ENCODE assay signal across 1 cellular context in the genomic region with DNA sequence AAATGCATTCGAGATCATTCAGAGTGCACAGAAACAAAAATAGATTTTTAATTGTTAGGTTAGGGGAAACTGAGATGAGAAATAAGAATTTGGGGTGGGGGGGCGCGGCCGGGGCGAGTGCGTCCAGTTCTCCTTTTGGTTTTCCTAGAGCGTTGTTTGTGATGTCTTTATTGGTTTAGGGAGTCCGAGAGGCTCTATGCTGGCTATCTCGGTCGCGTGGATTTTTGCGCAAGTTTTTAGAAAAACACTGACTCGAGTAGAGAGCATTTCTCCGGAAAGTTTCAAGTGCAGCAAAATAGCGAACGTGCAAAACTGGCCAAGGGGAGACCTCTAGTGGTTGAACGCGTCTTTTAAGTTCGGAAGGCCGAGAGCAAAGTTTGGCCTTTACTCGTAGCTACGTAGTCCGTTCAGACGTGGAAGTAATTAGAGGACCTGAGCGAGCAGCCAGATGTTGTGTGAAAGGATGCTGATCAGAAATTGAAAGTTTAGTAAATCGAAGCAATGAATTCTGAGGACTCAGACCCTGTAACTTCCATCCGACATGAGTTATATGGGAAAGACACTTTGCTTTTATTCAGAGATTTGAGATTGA.
TF ChIP-seq lines count a peak whose summit lies in the region.

No MANE protein-coding gene starts in this region.

TF ChIP-seq in HepG2, 621 proteins besides CTCF, POLR2A, EP300 and RAD21 (continued from another document and continues in another):
- TF ChIP-seq FOSL2 (CRISPR knock-in tag; IDR thresholded peaks at IDR 0.05), result no peak
- no peak for TF ChIP-seq SP4 (CRISPR knock-in tag; IDR thresholded peaks at IDR 0.05)
- TF ChIP-seq ZNF121 (CRISPR knock-in tag; IDR thresholded peaks at IDR 0.05), result no peak
- 0 out of 2 replicates have a peak, but pooled peaks have one; percentile 6 for TF ChIP-seq CBX2 (IDR thresholded peaks at IDR 0.05; ENCODE audit: low read depth, low read length)
- no peak; the same call in 1 of the 2 replicates for TF ChIP-seq CBX2 (CRISPR knock-in tag; IDR thresholded peaks at IDR 0.05; ENCODE audit: low read depth)
- TF ChIP-seq, protein P1, sequence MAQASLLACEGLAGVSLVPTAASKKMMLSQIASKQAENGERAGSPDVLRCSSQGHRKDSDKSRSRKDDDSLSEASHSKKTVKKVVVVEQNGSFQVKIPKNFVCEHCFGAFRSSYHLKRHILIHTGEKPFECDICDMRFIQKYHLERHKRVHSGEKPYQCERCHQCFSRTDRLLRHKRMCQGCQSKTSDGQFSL (CRISPR knock-in tag; IDR thresholded peaks at IDR 0.05), result peak; percentile 79; the same call in 1 of the 2 replicates
- no peak for TF ChIP-seq KDM4B (CRISPR knock-in tag; IDR thresholded peaks at IDR 0.05)
- 0 out of 2 replicates have a peak, but pooled peaks have one; percentile 45 for TF ChIP-seq KMT2A (CRISPR knock-in tag; IDR thresholded peaks at IDR 0.05)
- no peak for TF ChIP-seq ZEB1 (IDR thresholded peaks at IDR 0.05; ENCODE audit: insufficient replicate concordance, low read depth)
- 0 out of 3 replicates have a peak, but pooled peaks have one; percentile 18 for TF ChIP-seq MXI1 (IDR thresholded peaks at IDR 0.05; ENCODE audit: borderline replicate concordance, low read depth, low read length)
- TF ChIP-seq, protein P2, sequence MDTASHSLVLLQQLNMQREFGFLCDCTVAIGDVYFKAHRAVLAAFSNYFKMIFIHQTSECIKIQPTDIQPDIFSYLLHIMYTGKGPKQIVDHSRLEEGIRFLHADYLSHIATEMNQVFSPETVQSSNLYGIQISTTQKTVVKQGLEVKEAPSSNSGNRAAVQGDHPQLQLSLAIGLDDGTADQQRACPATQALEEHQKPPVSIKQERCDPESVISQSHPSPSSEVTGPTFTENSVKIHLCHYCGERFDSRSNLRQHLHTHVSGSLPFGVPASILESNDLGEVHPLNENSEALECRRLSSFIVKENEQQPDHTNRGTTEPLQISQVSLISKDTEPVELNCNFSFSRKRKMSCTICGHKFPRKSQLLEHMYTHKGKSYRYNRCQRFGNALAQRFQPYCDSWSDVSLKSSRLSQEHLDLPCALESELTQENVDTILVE (CRISPR knock-in tag; IDR thresholded peaks at IDR 0.05), result no peak
- no peak for TF ChIP-seq CHCHD3 (CRISPR knock-in tag; IDR thresholded peaks at IDR 0.05)
- TF ChIP-seq BHLHE40 (IDR thresholded peaks at IDR 0.05; ENCODE audit: low read length), result peak; percentile 22
- TF ChIP-seq, protein P3, sequence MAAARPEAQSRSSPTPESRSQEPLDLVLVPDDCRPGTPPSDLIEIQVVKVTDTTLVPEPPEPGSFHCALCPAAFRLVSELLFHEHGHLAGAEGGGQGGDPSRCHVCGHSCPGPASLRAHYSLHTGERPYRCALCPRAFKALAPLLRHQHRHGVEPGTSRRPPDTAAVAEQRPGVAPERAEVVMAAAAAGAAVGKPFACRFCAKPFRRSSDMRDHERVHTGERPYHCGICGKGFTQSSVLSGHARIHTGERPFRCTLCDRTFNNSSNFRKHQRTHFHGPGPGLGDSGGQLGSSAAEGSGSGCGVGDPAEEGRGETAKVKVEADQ (CRISPR knock-in tag; IDR thresholded peaks at IDR 0.05; ENCODE audit: borderline replicate concordance), result no peak
- TF ChIP-seq ATF7 (IDR thresholded peaks at IDR 0.05), result no peak
- no peak for TF ChIP-seq ATF7 (CRISPR knock-in tag; IDR thresholded peaks at IDR 0.05)
- TF ChIP-seq GTF2F1 (IDR thresholded peaks at IDR 0.05; ENCODE audit: low read length), result no peak
- TF ChIP-seq SALL1 (CRISPR knock-in tag; IDR thresholded peaks at IDR 0.05), result peak; percentile 41; the same call in 1 of the 2 replicates
- no peak for TF ChIP-seq NFYC (CRISPR knock-in tag; IDR thresholded peaks at IDR 0.05)
- TF ChIP-seq, protein P4, sequence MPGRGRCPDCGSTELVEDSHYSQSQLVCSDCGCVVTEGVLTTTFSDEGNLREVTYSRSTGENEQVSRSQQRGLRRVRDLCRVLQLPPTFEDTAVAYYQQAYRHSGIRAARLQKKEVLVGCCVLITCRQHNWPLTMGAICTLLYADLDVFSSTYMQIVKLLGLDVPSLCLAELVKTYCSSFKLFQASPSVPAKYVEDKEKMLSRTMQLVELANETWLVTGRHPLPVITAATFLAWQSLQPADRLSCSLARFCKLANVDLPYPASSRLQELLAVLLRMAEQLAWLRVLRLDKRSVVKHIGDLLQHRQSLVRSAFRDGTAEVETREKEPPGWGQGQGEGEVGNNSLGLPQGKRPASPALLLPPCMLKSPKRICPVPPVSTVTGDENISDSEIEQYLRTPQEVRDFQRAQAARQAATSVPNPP (CRISPR knock-in tag; IDR thresholded peaks at IDR 0.05), result 0 out of 2 replicates have a peak, but pooled peaks have one; percentile 37
- TF ChIP-seq NFYB (CRISPR knock-in tag; IDR thresholded peaks at IDR 0.05), result no peak
- no peak for TF ChIP-seq LCORL (IDR thresholded peaks at IDR 0.05)
- TF ChIP-seq LCORL (CRISPR knock-in tag; IDR thresholded peaks at IDR 0.05), result peak; percentile 55; the same call in 1 of the 2 replicates
- TF ChIP-seq BRD4 (CRISPR knock-in tag; IDR thresholded peaks at IDR 0.05), result no peak
- peak; percentile 82 for TF ChIP-seq STAG1 (CRISPR knock-in tag; IDR thresholded peaks at IDR 0.05)
- TF ChIP-seq MAZ (IDR thresholded peaks at IDR 0.05; ENCODE audit: borderline replicate concordance, low read depth, low read length), result no peak
- TF ChIP-seq MAZ (CRISPR knock-in tag; IDR thresholded peaks at IDR 0.05; ENCODE audit: low read depth), result 0 out of 2 replicates have a peak, but pooled peaks have one; percentile 37
- TF ChIP-seq SSRP1 (CRISPR knock-in tag; IDR thresholded peaks at IDR 0.05), result 0 out of 2 replicates have a peak, but pooled peaks have one; percentile 59
- TF ChIP-seq REXO4 (CRISPR knock-in tag; IDR thresholded peaks at IDR 0.05; ENCODE audit: borderline replicate concordance), result no peak
- no peak for TF ChIP-seq KLF13 (CRISPR knock-in tag; IDR thresholded peaks at IDR 0.05)
- TF ChIP-seq, protein P5, sequence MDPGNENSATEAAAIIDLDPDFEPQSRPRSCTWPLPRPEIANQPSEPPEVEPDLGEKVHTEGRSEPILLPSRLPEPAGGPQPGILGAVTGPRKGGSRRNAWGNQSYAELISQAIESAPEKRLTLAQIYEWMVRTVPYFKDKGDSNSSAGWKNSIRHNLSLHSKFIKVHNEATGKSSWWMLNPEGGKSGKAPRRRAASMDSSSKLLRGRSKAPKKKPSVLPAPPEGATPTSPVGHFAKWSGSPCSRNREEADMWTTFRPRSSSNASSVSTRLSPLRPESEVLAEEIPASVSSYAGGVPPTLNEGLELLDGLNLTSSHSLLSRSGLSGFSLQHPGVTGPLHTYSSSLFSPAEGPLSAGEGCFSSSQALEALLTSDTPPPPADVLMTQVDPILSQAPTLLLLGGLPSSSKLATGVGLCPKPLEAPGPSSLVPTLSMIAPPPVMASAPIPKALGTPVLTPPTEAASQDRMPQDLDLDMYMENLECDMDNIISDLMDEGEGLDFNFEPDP (CRISPR knock-in tag; conservative IDR thresholded peaks at IDR 0.05), result 0 out of 2 replicates have a peak, but pooled peaks have one; percentile 65
- peak; percentile 55 for TF ChIP-seq HNF4A (CRISPR knock-in tag; IDR thresholded peaks at IDR 0.05)
- TF ChIP-seq ZBTB7B (CRISPR knock-in tag; IDR thresholded peaks at IDR 0.05), result no peak
- no peak for TF ChIP-seq THAP11 (CRISPR knock-in tag; IDR thresholded peaks at IDR 0.05)
- no peak for TF ChIP-seq EHMT2 (IDR thresholded peaks at IDR 0.05; ENCODE audit: borderline replicate concordance, low read depth, low read length)
- TF ChIP-seq SNAPC2 (CRISPR knock-in tag; IDR thresholded peaks at IDR 0.05), result no peak
- TF ChIP-seq ZNF777 (CRISPR knock-in tag; IDR thresholded peaks at IDR 0.05), result peak; percentile 64
- no peak for TF ChIP-seq ZNF616 (CRISPR knock-in tag; IDR thresholded peaks at IDR 0.05; ENCODE audit: low read depth)
- TF ChIP-seq, protein P6, sequence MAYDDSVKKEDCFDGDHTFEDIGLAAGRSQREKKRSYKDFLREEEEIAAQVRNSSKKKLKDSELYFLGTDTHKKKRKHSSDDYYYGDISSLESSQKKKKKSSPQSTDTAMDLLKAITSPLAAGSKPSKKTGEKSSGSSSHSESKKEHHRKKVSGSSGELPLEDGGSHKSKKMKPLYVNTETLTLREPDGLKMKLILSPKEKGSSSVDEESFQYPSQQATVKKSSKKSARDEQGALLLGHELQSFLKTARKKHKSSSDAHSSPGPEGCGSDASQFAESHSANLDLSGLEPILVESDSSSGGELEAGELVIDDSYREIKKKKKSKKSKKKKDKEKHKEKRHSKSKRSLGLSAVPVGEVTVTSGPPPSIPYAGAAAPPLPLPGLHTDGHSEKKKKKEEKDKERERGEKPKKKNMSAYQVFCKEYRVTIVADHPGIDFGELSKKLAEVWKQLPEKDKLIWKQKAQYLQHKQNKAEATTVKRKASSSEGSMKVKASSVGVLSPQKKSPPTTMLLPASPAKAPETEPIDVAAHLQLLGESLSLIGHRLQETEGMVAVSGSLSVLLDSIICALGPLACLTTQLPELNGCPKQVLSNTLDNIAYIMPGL (CRISPR knock-in tag; IDR thresholded peaks at IDR 0.05; ENCODE audit: borderline replicate concordance in 1 of 2, low read depth in 1 of 2), result peak; percentile 68 to 76; a peak in 3 of 4 replicates
- 0 out of 2 replicates have a peak, but pooled peaks have one; percentile 46 for TF ChIP-seq ZSCAN29 (CRISPR knock-in tag; conservative IDR thresholded peaks at IDR 0.05)
- TF ChIP-seq, protein P7, sequence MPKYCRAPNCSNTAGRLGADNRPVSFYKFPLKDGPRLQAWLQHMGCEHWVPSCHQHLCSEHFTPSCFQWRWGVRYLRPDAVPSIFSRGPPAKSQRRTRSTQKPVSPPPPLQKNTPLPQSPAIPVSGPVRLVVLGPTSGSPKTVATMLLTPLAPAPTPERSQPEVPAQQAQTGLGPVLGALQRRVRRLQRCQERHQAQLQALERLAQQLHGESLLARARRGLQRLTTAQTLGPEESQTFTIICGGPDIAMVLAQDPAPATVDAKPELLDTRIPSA (CRISPR knock-in tag; IDR thresholded peaks at IDR 0.05; ENCODE audit: borderline replicate concordance), result no peak
- TF ChIP-seq HDAC1 (CRISPR knock-in tag; IDR thresholded peaks at IDR 0.05), result no peak
- no peak for TF ChIP-seq ZNF670 (CRISPR knock-in tag; IDR thresholded peaks at IDR 0.05; ENCODE audit: borderline replicate concordance)
- peak; percentile 84 for TF ChIP-seq XRCC5 (optimal IDR thresholded peaks at IDR 0.05; ENCODE audit: low read length)
- TF ChIP-seq NFATC3 (CRISPR knock-in tag; IDR thresholded peaks at IDR 0.05), result no peak
- 0 out of 2 replicates have a peak, but pooled peaks have one; percentile 41 for TF ChIP-seq ZNF337 (CRISPR knock-in tag; IDR thresholded peaks at IDR 0.05; ENCODE audit: borderline replicate concordance, low read depth)
- TF ChIP-seq SMAD3 (CRISPR knock-in tag; IDR thresholded peaks at IDR 0.05), result 0 out of 2 replicates have a peak, but pooled peaks have one; percentile 14
- 0 out of 2 replicates have a peak, but pooled peaks have one; percentile 54 for TF ChIP-seq ZNF230 (CRISPR knock-in tag; IDR thresholded peaks at IDR 0.05)
- TF ChIP-seq RAD51 (IDR thresholded peaks at IDR 0.05; ENCODE audit: borderline replicate concordance), result no peak
- TF ChIP-seq PPARG (CRISPR knock-in tag; conservative IDR thresholded peaks at IDR 0.05), result 0 out of 2 replicates have a peak, but pooled peaks have one; percentile 15
- no peak for TF ChIP-seq ETV6 (CRISPR knock-in tag; conservative IDR thresholded peaks at IDR 0.05)
- TF ChIP-seq, protein P8, sequence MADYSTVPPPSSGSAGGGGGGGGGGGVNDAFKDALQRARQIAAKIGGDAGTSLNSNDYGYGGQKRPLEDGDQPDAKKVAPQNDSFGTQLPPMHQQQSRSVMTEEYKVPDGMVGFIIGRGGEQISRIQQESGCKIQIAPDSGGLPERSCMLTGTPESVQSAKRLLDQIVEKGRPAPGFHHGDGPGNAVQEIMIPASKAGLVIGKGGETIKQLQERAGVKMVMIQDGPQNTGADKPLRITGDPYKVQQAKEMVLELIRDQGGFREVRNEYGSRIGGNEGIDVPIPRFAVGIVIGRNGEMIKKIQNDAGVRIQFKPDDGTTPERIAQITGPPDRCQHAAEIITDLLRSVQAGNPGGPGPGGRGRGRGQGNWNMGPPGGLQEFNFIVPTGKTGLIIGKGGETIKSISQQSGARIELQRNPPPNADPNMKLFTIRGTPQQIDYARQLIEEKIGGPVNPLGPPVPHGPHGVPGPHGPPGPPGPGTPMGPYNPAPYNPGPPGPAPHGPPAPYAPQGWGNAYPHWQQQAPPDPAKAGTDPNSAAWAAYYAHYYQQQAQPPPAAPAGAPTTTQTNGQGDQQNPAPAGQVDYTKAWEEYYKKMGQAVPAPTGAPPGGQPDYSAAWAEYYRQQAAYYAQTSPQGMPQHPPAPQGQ (CRISPR knock-in tag; IDR thresholded peaks at IDR 0.05; ENCODE audit: borderline replicate concordance), result no peak
- TF ChIP-seq CCAR2 (optimal IDR thresholded peaks at IDR 0.05; ENCODE audit: low read depth, low read length), result no peak
- TF ChIP-seq, protein P9, sequence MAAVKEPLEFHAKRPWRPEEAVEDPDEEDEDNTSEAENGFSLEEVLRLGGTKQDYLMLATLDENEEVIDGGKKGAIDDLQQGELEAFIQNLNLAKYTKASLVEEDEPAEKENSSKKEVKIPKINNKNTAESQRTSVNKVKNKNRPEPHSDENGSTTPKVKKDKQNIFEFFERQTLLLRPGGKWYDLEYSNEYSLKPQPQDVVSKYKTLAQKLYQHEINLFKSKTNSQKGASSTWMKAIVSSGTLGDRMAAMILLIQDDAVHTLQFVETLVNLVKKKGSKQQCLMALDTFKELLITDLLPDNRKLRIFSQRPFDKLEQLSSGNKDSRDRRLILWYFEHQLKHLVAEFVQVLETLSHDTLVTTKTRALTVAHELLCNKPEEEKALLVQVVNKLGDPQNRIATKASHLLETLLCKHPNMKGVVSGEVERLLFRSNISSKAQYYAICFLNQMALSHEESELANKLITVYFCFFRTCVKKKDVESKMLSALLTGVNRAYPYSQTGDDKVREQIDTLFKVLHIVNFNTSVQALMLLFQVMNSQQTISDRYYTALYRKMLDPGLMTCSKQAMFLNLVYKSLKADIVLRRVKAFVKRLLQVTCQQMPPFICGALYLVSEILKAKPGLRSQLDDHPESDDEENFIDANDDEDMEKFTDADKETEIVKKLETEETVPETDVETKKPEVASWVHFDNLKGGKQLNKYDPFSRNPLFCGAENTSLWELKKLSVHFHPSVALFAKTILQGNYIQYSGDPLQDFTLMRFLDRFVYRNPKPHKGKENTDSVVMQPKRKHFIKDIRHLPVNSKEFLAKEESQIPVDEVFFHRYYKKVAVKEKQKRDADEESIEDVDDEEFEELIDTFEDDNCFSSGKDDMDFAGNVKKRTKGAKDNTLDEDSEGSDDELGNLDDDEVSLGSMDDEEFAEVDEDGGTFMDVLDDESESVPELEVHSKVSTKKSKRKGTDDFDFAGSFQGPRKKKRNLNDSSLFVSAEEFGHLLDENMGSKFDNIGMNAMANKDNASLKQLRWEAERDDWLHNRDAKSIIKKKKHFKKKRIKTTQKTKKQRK (IDR thresholded peaks at IDR 0.05; ENCODE audit: low read length), result no peak
- peak; percentile 47; the same call in 1 of the 2 replicates for TF ChIP-seq SAP130 (CRISPR knock-in tag; IDR thresholded peaks at IDR 0.05; ENCODE audit: low read depth)
- TF ChIP-seq, protein P10, sequence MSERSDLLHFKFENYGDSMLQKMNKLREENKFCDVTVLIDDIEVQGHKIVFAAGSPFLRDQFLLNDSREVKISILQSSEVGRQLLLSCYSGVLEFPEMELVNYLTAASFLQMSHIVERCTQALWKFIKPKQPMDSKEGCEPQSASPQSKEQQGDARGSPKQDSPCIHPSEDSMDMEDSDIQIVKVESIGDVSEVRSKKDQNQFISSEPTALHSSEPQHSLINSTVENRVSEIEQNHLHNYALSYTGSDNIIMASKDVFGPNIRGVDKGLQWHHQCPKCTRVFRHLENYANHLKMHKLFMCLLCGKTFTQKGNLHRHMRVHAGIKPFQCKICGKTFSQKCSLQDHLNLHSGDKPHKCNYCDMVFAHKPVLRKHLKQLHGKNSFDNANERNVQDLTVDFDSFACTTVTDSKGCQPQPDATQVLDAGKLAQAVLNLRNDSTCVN (CRISPR knock-in tag; IDR thresholded peaks at IDR 0.05; ENCODE audit: borderline replicate concordance), result peak; percentile 47; the same call in 1 of the 2 replicates
- no peak for TF ChIP-seq SUZ12 (IDR thresholded peaks at IDR 0.05; ENCODE audit: low read depth, low read length)
